ENCODE assay signal across 29 cellular contexts in the genomic region with DNA sequence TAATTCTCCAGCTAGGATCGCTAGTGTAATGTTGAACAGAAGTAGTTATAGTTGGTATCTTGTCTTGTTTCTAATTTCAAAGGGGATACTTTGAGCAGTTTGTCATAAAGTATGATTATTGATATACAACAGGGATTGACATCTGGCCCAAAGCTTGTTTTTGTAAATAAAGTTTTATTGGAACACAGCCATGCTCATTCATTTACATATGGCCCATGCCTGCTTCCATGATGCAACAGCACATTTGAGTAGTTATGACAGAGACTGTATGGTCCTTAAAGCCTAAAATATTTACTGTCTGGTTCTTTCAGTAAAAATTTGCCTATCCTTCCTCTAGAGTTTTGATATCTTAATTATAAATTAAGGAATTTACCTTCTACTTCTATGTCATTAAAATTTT.
"Had no signal": no experiment of that assay in that cellular context is flagged by ENCODE, and none has a peak within 500 bp of the region (broad histone marks: within the 10 kb centered on the region; RNA-seq: fewer than 3 reads in every experiment).

No MANE protein-coding gene starts in this region.

- H3K27me3 ChIP-seq: neutrophil, spleen, stomach, thyroid gland, tibial nerve, upper lobe of left lung, vagina had no signal

- DNase-seq: naive thymus-derived CD8-positive, alpha-beta T cell; nephron progenitor cell; nucleus accumbens; posterior cingulate gyrus; psoas muscle; right cardiac atrium; spleen; stimulated activated CD4-positive, alpha-beta T cell treated with anti-CD3 and anti-CD28 coated beads, Interleukin-12 subunit alpha, Interleukin-12 subunit beta, amount 100 ng/mL, for 4 hours; stimulated activated CD4-positive, alpha-beta T cell treated with anti-CD3 and anti-CD28 coated beads, Interleukin-1b, Interleukin-23, amount 100 ng/mL, for 48 hours; stimulated activated CD4-positive, alpha-beta T cell treated with anti-CD3 and anti-CD28 coated beads, Interleukin-4, amount 100 ng/mL, for 1 hour; stimulated activated CD4-positive, alpha-beta T cell treated with anti-CD3 and anti-CD28 coated beads, Interleukin-4, amount 100 ng/mL, for 4 hours; stimulated activated CD8-positive, alpha-beta memory T cell treated with anti-CD3 and anti-CD28 coated beads, Interleukin-4, amount 100 ng/mL, for 48 hours; stimulated activated naive CD4-positive, alpha-beta T cell; stimulated activated naive CD8-positive, alpha-beta T cell treated with anti-CD3 and anti-CD28 coated beads, Interleukin-15, Interleukin-2, amounts not matched to agents 100 U/mL and 50 U/mL, for 24 hours; stomach; thyroid gland; trophoblast cell; upper lobe of left lung had no signal

- H3K4me3 ChIP-seq: psoas muscle, skin epidermis, smooth muscle cell, spleen, stomach, thoracic aorta, thyroid gland, tibial nerve, upper lobe of left lung, vagina had no signal

- H3K4me2 ChIP-seq: smooth muscle cell had no signal

- H3K4me1 ChIP-seq: parathyroid adenoma, psoas muscle, spleen, stomach, thyroid gland, tibial nerve, upper lobe of left lung, vagina had no signal

- H3K9me3 ChIP-seq: neutrophil, psoas muscle, spleen, stomach, thoracic aorta, thyroid gland, tibial nerve, upper lobe of left lung, vagina had no signal

- H2AFZ ChIP-seq: parathyroid adenoma had no signal

- FAIRE-seq: urothelium cell line had no signal

- ATAC-seq: naive thymus-derived CD8-positive, alpha-beta T cell; natural killer cell treated with Interleukin-12 subunit alpha and Interleukin-12 subunit beta and Interleukin-15 and Interleukin-18, amount 100 ng/mL, for 72 hours; psoas muscle; right cardiac atrium; sciatic nerve; stimulated activated memory B cell treated with anti-CD40 and anti-IgM and Interleukin-4, amounts not matched to agents 10 μg/mL and 1 μg/mL and 100 μg/mL, for 72 hours; stimulated activated naive CD8-positive, alpha-beta T cell treated with anti-CD3 and anti-CD28 coated beads, Interleukin-15, Interleukin-2, amounts not matched to agents 100 U/mL and 50 U/mL, for 24 hours had no signal

- H3K27ac ChIP-seq: neutrophil, parathyroid adenoma, psoas muscle, skin epidermis, spleen, stomach, thoracic aorta, thyroid gland, tibial nerve, upper lobe of left lung, vagina had no signal

- H3K9ac ChIP-seq: parathyroid adenoma had no signal

- H3K79me2 ChIP-seq: parathyroid adenoma had no signal
